8 cellular contexts compared by ENCODE assay signal in the genomic region with DNA sequence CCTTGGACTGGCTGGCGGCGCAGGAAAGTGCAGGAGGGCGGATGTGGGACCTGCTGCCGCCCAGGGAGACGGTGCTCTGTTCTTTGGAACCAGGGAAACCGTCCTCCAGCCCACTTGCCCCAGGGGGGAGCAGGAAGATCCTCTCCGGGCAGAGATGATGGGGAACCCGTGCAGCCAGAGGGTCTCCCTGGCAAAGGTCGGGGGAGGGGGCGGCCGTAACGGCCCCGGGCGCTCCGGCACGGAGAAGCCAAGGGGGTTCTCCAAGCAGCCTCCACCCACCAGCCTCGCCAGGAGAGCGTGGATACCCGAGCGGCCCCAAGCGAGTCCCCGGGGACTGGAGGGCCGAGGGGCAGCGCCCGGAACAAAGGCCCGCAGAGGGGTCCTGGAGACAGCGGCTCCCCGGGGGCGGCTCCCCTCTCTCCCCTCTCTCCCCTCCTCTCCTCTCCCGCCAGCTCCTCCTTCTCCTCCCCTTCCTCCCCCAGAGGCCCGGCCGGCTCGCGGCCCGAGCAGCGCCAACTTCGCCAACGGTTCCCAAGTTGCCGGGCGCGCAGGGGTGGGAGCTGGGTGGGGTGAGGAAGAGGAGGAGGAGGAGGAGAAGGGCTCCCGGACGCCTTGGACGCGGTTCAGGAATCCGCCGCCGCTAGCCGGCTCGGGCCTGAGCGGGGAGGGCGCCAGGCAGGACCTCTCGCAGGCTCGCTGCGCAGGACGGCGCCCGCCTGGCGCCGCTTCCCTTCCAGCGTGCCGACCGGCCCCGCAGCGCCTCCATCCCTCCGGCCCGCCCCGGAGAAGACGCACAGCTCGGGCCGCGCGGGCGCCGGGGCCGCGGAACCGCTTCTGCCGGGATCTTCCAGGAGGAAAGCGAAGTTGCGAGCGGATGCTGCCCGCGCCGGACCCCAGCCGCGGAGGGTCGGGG. TPM values are rescaled to one million over a fixed set of nuclear protein-coding genes. Genes with fewer than 3 reads are reported as not detected.
DNase-seq lines count a peak whose midpoint lies in the region; ATAC-seq and TF ChIP-seq lines count a peak whose summit lies in the region.

TSS of gene CHST3 (plus strand) at position 640 of the 913 bp plus-strand sequence. CDS start 41,448 bp downstream, outside the sequence.

- H3K27ac Mint-ChIP-seq in activated CD8-positive, alpha-beta memory T cell treated with anti-CD3 and anti-CD28 coated beads, Interleukin-2, amount 10 ng/mL, durations not matched to agents 7 days and 5 days, result no peak within 1 kb of the TSS

- H2AFZ ChIP-seq in GM23248 (peak within 1 kb of the TSS; percentile 76), neural cell (ENCODE audit: low read depth, low read length) (peak within 1 kb of the TSS; percentile 24)

- H3K9me2 ChIP-seq in GM23248 (ENCODE audit: insufficient read depth) (no peaks in the 10 kb centered on the region), neural cell (ENCODE audit: insufficient read depth, low read length) (no peaks in the 10 kb centered on the region)

- H3K79me2 ChIP-seq in GM23248 (ENCODE audit: insufficient read depth) (peaks cover 44% of the 10 kb centered on the region), neural cell (replicated peaks; ENCODE audit: insufficient read depth, low read length) (peaks cover 8% of the 10 kb centered on the region)

- peaks cover 80% of the 10 kb centered on the region for H3K27me3 Mint-ChIP-seq in activated CD8-positive, alpha-beta memory T cell treated with anti-CD3 and anti-CD28 coated beads, Interleukin-2, amount 10 ng/mL, durations not matched to agents 7 days and 5 days

- H3F3A ChIP-seq in GM23248 (ENCODE audit: insufficient read depth), result peaks cover 28% of the 10 kb centered on the region
- no peaks in the 10 kb centered on the region for H3F3A ChIP-seq in neural cell (ENCODE audit: insufficient read depth, low read length, poor library complexity, severe bottlenecking)

- peak within 1 kb of the TSS; percentile 97 for H3K4me3 ChIP-seq in AG10803 (ENCODE audit: low read length)
- H3K4me3 ChIP-seq in GM23248, result peak within 1 kb of the TSS; percentile 83
- peak within 1 kb of the TSS; percentile 70 for H3K4me3 ChIP-seq in neural cell (ENCODE audit: low read length)

- DNase-seq in AG10803 (ENCODE audit: low read depth) (peak; percentile 76), GM23248 (peak; percentile 84), foreskin keratinocyte (peak in 1 of 2 donors; percentile 43), NCI-H2171 (lab: John Stamatoyannopoulos, UW) (no peak)
- no peak for DNase-seq in activated CD8-positive, alpha-beta memory T cell treated with anti-CD3 and anti-CD28 coated beads, Interleukin-2, amount 10 ng/mL, durations not matched to agents 7 days and 5 days
- no peak for DNase-seq in activated effector memory CD4-positive, alpha-beta T cell treated with Interleukin-2 at 50 U/mL for 16 hours

- WGBS in GM23248 (ENCODE audit: low coverage in 1 of 2, low lambda C conversion rate in 2 of 2, missing lambda C conversion rate in 2 of 2), 2 experiments, result 0 to 1% methylated on average over 33 to 66 of the region's 88 CpGs

- no peaks in the 10 kb centered on the region for H3K36me3 Mint-ChIP-seq in activated CD8-positive, alpha-beta memory T cell treated with anti-CD3 and anti-CD28 coated beads, Interleukin-2, amount 10 ng/mL, durations not matched to agents 7 days and 5 days

- peak; percentile 60 for ATAC-seq in activated CD8-positive, alpha-beta memory T cell treated with anti-CD3 and anti-CD28 coated beads, Interleukin-2, amount 10 ng/mL, durations not matched to agents 7 days and 5 days
- ATAC-seq in foreskin keratinocyte (peak; percentile 32), GM19328 (IDR thresholded peaks at IDR 0.05; ENCODE audit: unreplicated experiment) (no peak)

- H3K9me3 Mint-ChIP-seq in activated CD8-positive, alpha-beta memory T cell treated with anti-CD3 and anti-CD28 coated beads, Interleukin-2, amount 10 ng/mL, durations not matched to agents 7 days and 5 days (ENCODE audit: low read depth), result no peaks in the 10 kb centered on the region

- CTCF ChIA-PET in activated CD8-positive, alpha-beta memory T cell treated with anti-CD3 and anti-CD28 coated beads, Interleukin-2, amount 10 ng/mL, durations not matched to agents 7 days and 5 days (lab: Charles Lee), result no interaction called here

- H3K4me1 ChIP-seq in GM23248 (ENCODE audit: insufficient read depth), result peaks cover 27% of the 10 kb centered on the region
- peaks cover 11% of the 10 kb centered on the region for H3K4me1 ChIP-seq in foreskin keratinocyte

- H4K20me1 ChIP-seq in GM23248 (ENCODE audit: insufficient read depth), result peaks cover 5% of the 10 kb centered on the region; the same call in 1 of the 2 replicates
- H4K20me1 ChIP-seq in neural cell (ENCODE audit: insufficient read depth), result no peaks in the 10 kb centered on the region

- peak within 1 kb of the TSS; percentile 99 for H3K4me2 ChIP-seq in GM23248 (ENCODE audit: unreplicated experiment)
- H3K4me2 ChIP-seq in neural cell (ENCODE audit: low read length), result peak within 1 kb of the TSS; percentile 79

- H3K9ac ChIP-seq in GM23248, result peak within 1 kb of the TSS; percentile 94
- H3K9ac ChIP-seq in neural cell (ENCODE audit: low read length), result peak within 1 kb of the TSS; percentile 75

- no peak for TF ChIP-seq EP300 in neural cell (conservative IDR thresholded peaks at IDR 0.05; ENCODE audit: poor library complexity, severe bottlenecking)

- TF ChIP-seq CTCF in AG10803 (conservative IDR thresholded peaks at IDR 0.05; ENCODE audit: low read length) (no peak), foreskin keratinocyte (conservative IDR thresholded peaks at IDR 0.05) (no peak), neural cell (IDR thresholded peaks at IDR 0.05; ENCODE audit: poor library complexity, severe bottlenecking) (no peak)

- H3K4me1 Mint-ChIP-seq in activated CD8-positive, alpha-beta memory T cell treated with anti-CD3 and anti-CD28 coated beads, Interleukin-2, amount 10 ng/mL, durations not matched to agents 7 days and 5 days, result peaks cover 4% of the 10 kb centered on the region

- no peak for TF ChIP-seq RAD21 in neural cell (conservative IDR thresholded peaks at IDR 0.05)

- in situ Hi-C loops in GM23248 (cut with MboI), result no loop called here

- H3K4me3 Mint-ChIP-seq in activated CD8-positive, alpha-beta memory T cell treated with anti-CD3 and anti-CD28 coated beads, Interleukin-2, amount 10 ng/mL, durations not matched to agents 7 days and 5 days, result peak within 1 kb of the TSS; percentile 20

- no peaks in the 10 kb centered on the region for H3K9me3 ChIP-seq in GM23248 (ENCODE audit: low read depth)
- no peaks in the 10 kb centered on the region for H3K9me3 ChIP-seq in neural cell (ENCODE audit: low read length)

- H3K27ac ChIP-seq in GM23248 (peak within 1 kb of the TSS; percentile 90), foreskin keratinocyte (peak within 1 kb of the TSS; percentile 62), neural cell (ENCODE audit: low read length) (peak within 1 kb of the TSS; percentile 12)

- H3K27me3 ChIP-seq in GM23248 (replicated peaks; ENCODE audit: insufficient read depth), result no peaks in the 10 kb centered on the region
- no peaks in the 10 kb centered on the region for H3K27me3 ChIP-seq in foreskin keratinocyte
- peaks cover 25% of the 10 kb centered on the region for H3K27me3 ChIP-seq in neural cell (ENCODE audit: insufficient read depth, low read depth, low read length)

- H3K36me3 ChIP-seq in GM23248 (ENCODE audit: low read depth), result no peaks in the 10 kb centered on the region
- H3K36me3 ChIP-seq in neural cell (ENCODE audit: insufficient read depth, low read length), result no peaks in the 10 kb centered on the region

TF ChIP-seq in neural cell, 6 proteins besides CTCF, POLR2A, EP300 and RAD21:
- TF ChIP-seq TAF1 (IDR thresholded peaks at IDR 0.05; ENCODE audit: low read depth), result no peak
- TF ChIP-seq EZH2 (IDR thresholded peaks at IDR 0.05; ENCODE audit: borderline replicate concordance, insufficient read depth, low read length, poor library complexity, severe bottlenecking), result no peak
- TF ChIP-seq MXI1 (conservative IDR thresholded peaks at IDR 0.05; ENCODE audit: poor library complexity, severe bottlenecking), result no peak
- peak; percentile 11 for TF ChIP-seq POLR2AphosphoS5 (IDR thresholded peaks at IDR 0.05)

RNA-seq across cellular contexts. Expression of gene CHST3, which starts in this region (rescaled TPM):
- total RNA-seq in GM23248 (2014; rRNA removed; shearing (Covaris generic)), result 42.2 and 43.3 TPM in 2 replicates
- polyA plus RNA-seq in GM23248 (2016; fragmentation: Nextera tagmentation; extraction: Ambion mirVana) (10.4 and 10.7 TPM in 2 replicates), foreskin keratinocyte (7.9 and 8.0 TPM in 2 replicates), neural cell (4.1 and 6.0 TPM in 2 replicates)
- total RNA-seq in activated CD8-positive, alpha-beta memory T cell treated with anti-CD3 and anti-CD28 coated beads, Interleukin-2, amount 10 ng/mL, durations not matched to agents 7 days and 5 days, result under 1 TPM in 1 of 2 experiments, not detected in 1; 0.05 TPM
- 23.0 and 23.9 TPM in 2 replicates for total RNA-seq in foreskin keratinocyte
- polyA minus RNA-seq in neural cell, result 11.2 and 14.4 TPM in 2 replicates

Comparison
In these comparisons a context has a peak if more than half of its experiments do, and no peak if none do; other contexts are left out.
1. RNA of gene CHST3 (total RNA-seq): 42.2 to 43.3 TPM in GM23248 and 23.0 to 23.9 TPM in foreskin keratinocyte; 0.05 TPM in activated CD8-positive, alpha-beta memory T cell treated with anti-CD3 and anti-CD28 coated beads, Interleukin-2, amount 10 ng/mL, durations not matched to agents 7 days and 5 days; every median in the first group is over 10 times any median in the second.
2. Peak in ATAC-seq in activated CD8-positive, alpha-beta memory T cell treated with anti-CD3 and anti-CD28 coated beads, Interleukin-2, amount 10 ng/mL, durations not matched to agents 7 days and 5 days; RNA of the gene not detected or under 1 TPM.
3. DNase-seq: peak in AG10803 (single experiment) and GM23248 (single experiment); none in activated CD8-positive, alpha-beta memory T cell treated with anti-CD3 and anti-CD28 coated beads, Interleukin-2, amount 10 ng/mL, durations not matched to agents 7 days and 5 days (single experiment), NCI-H2171 (single experiment) and activated effector memory CD4-positive, alpha-beta T cell treated with Interleukin-2 at 50 U/mL for 16 hours (single experiment).
4. H3K27ac ChIP-seq: peak in every context shown above with its lines; median percentile 90 in GM23248; 62 in foreskin keratinocyte; 12 in neural cell.
5. Peak in every context shown above with its lines, with median percentiles within 50 percentile points of each other: H3K4me3 ChIP-seq.